ENCODE assay signal across 11 cellular contexts in genomic region chr17:73341350-73342056, GRCh38. TPM values are rescaled to one million over a fixed set of nuclear protein-coding genes. Genes with fewer than 3 reads are reported as not detected.
A peak's percentile ranks its signal among the peaks of the same experiment; 100 is the strongest.
DNase-seq lines count a peak whose midpoint lies in the region; ATAC-seq and TF ChIP-seq lines count a peak whose summit lies in the region.
"Had no signal": no experiment of that assay in that cellular context is flagged by ENCODE, and none has a peak within 500 bp of the region (broad histone marks: within the 10 kb centered on the region; RNA-seq: fewer than 3 reads in every experiment).

No MANE protein-coding gene starts in this region.

- H3K36me3 Mint-ChIP-seq in osteocyte (ENCODE audit: unreplicated experiment), result no peaks in the 10 kb centered on the region
- peaks cover 0 to 3% (median 2%) of the 10 kb centered on the region in 3 donors for H3K36me3 Mint-ChIP-seq in naive thymus-derived CD8-positive, alpha-beta T cell

- no peak for TF ChIP-seq CTCF in osteocyte (IDR thresholded peaks at IDR 0.05)

- POLR2A ChIA-PET in naive thymus-derived CD8-positive, alpha-beta T cell (lab: Charles Lee), result no interaction called here

- H3K9me3 Mint-ChIP-seq in osteocyte (ENCODE audit: unreplicated experiment), result no peaks in the 10 kb centered on the region
- no peaks in the 10 kb centered on the region for H3K9me3 Mint-ChIP-seq in naive thymus-derived CD8-positive, alpha-beta T cell

- peak; percentile 35 for DNase-seq in ACHN
- DNase-seq in NCI-H524 treated with DMSO at 0.1 percent for 48 hours (lab: John Stamatoyannopoulos, UW), result peak; percentile 10
- DNase-seq in osteocyte (ENCODE audit: extremely low spot score, unreplicated experiment), result no peak
- no peak for DNase-seq in NK-92 treated with Interleukin-12 subunit alpha and Interleukin-12 subunit beta, amount 100 ng/mL, for 24 hours (lab: John Stamatoyannopoulos, UW)
- no peak for DNase-seq in cortex of kidney (lab: John Stamatoyannopoulos, UW)
- DNase-seq in naive thymus-derived CD8-positive, alpha-beta T cell, result no peak
- DNase-seq: activated CD4-positive, alpha-beta T cell treated with anti-CD3 and anti-CD28 coated beads for 4 hours; stimulated activated CD4-positive, alpha-beta T cell treated with anti-CD3 and anti-CD28 coated beads, Interleukin-4, amount 100 ng/mL, for 4 hours had no signal

- in situ Hi-C loops in ACHN (cut with HindIII; ENCODE audit: low pct_ligation_motif_present, low pct_unique_long_range_greater_than_20kb, low sequenced_read_pairs), result no loop called here

- H3K27me3 Mint-ChIP-seq in osteocyte (ENCODE audit: unreplicated experiment), result no peaks in the 10 kb centered on the region
- no peaks in the 10 kb centered on the region for H3K27me3 Mint-ChIP-seq in naive thymus-derived CD8-positive, alpha-beta T cell
- H3K27me3 Mint-ChIP-seq: B cell had no signal

- ATAC-seq in esophagus mucosa (peak; percentile 36), GM18907 (IDR thresholded peaks at IDR 0.05; ENCODE audit: unreplicated experiment) (no peak)
- no peak for ATAC-seq in naive thymus-derived CD8-positive, alpha-beta T cell

- H3K4me3 Mint-ChIP-seq in osteocyte (ENCODE audit: unreplicated experiment), result no peak overlapping the region
- no peak overlapping the region for H3K4me3 Mint-ChIP-seq in naive thymus-derived CD8-positive, alpha-beta T cell
- H3K4me3 Mint-ChIP-seq: B cell had no signal

- H3K4me1 Mint-ChIP-seq in osteocyte (ENCODE audit: unreplicated experiment), result peaks cover 64% of the 10 kb centered on the region
- H3K4me1 Mint-ChIP-seq in naive thymus-derived CD8-positive, alpha-beta T cell, result peaks cover 0 to 3% (median 0%) of the 10 kb centered on the region in 4 donors
- H3K4me1 Mint-ChIP-seq: B cell had no signal

- peak overlapping the region; percentile 75 for H3K27ac Mint-ChIP-seq in osteocyte (ENCODE audit: unreplicated experiment)
- H3K27ac Mint-ChIP-seq in naive thymus-derived CD8-positive, alpha-beta T cell, result no peak overlapping the region
- H3K27ac Mint-ChIP-seq: B cell had no signal

RNA-seq across cellular contexts. Expression of gene CDC42EP4, which starts 29.7 kb away (rescaled TPM):
- 25.9 TPM for total RNA-seq in esophagus mucosa
- 32.0 and 32.7 TPM in 2 replicates for total RNA-seq in osteocyte
- under 1 TPM; 0.21 to 0.96 TPM for total RNA-seq in naive thymus-derived CD8-positive, alpha-beta T cell
- polyA plus RNA-seq in naive thymus-derived CD8-positive, alpha-beta T cell, result under 1 TPM in 1 of 3 donors, not detected in 2; 0.50 TPM

Comparison
In these comparisons a context has a peak if more than half of its experiments do, and no peak if none do; other contexts are left out.
1. DNase-seq: peak in ACHN (single experiment) and NCI-H524 treated with DMSO at 0.1 percent for 48 hours (single experiment); none in osteocyte (single experiment), NK-92 treated with Interleukin-12 subunit alpha and Interleukin-12 subunit beta, amount 100 ng/mL, for 24 hours (single experiment), cortex of kidney (single experiment) and naive thymus-derived CD8-positive, alpha-beta T cell (0 of 10).
2. RNA of gene CDC42EP4, which starts 29.7 kb away (total RNA-seq): 32.0 to 32.7 TPM in osteocyte and 25.9 TPM in esophagus mucosa (single experiment); 0.21 to 0.96 TPM in naive thymus-derived CD8-positive, alpha-beta T cell; every median in the first group is over 10 times any median in the second.